In genomic region chr15:70140543-70141375, GRCh38 we compare ENCODE assay signal across 8 cellular contexts. TPM values are rescaled to one million over a fixed set of nuclear protein-coding genes. Genes with fewer than 3 reads are reported as not detected.
DNase-seq lines count a peak whose midpoint lies in the region; ATAC-seq and TF ChIP-seq lines count a peak whose summit lies in the region.

No MANE protein-coding gene starts in this region.

- H3K4me3 ChIP-seq in upper lobe of left lung (peak overlapping the region in 3 of 4 donors; percentile 18 to 34 (median 24)), foreskin fibroblast (ENCODE audit: low read depth in 1 of 2, low read length in 2 of 2) (peak overlapping the region in 1 of 2 donors; percentile 5)

- H3K36me3 Mint-ChIP-seq in activated naive CD8-positive, alpha-beta T cell treated with anti-CD3 and anti-CD28 coated beads for 36 hours, result no peaks in the 10 kb centered on the region

- peak overlapping the region; percentile 22 to 78 (median 43) for H3K27ac ChIP-seq in upper lobe of left lung

- peak overlapping the region; percentile 4 for H3K27ac Mint-ChIP-seq in activated naive CD8-positive, alpha-beta T cell treated with anti-CD3 and anti-CD28 coated beads for 36 hours

- 20 to 23% methylated on average over 12 of the region's 12 CpGs for WGBS in upper lobe of left lung, 2 donors

- peaks cover 3% of the 10 kb centered on the region for H3K9me3 Mint-ChIP-seq in activated naive CD8-positive, alpha-beta T cell treated with anti-CD3 and anti-CD28 coated beads for 36 hours

- DNase-seq in GM10266 (ENCODE audit: extremely low spot score) (peak; percentile 53), NAMALWA (ENCODE audit: low spot score) (peak; percentile 9), left kidney (ENCODE audit: low read depth, low spot score) (peak; percentile 75), upper lobe of left lung (peak in 1 of 2 donors; percentile 89), foreskin melanocyte (no peak), foreskin fibroblast (no peak), DMS 273 treated with DMSO at 0.1 percent for 48 hours (lab: John Stamatoyannopoulos, UW) (no peak)
- peak; percentile 23 for DNase-seq in activated naive CD8-positive, alpha-beta T cell treated with anti-CD3 and anti-CD28 coated beads for 36 hours

- H3K36me3 ChIP-seq in upper lobe of left lung, result no peaks in the 10 kb centered on the region

- no peak for TF ChIP-seq POLR2A in upper lobe of left lung (IDR thresholded peaks at IDR 0.05)

- H3K27me3 Mint-ChIP-seq in activated naive CD8-positive, alpha-beta T cell treated with anti-CD3 and anti-CD28 coated beads for 36 hours, result peaks cover 15% of the 10 kb centered on the region

- ATAC-seq in upper lobe of left lung (ENCODE audit: low FRiP score in 2 of 2), result peak; percentile 76 to 82

- no peak for TF ChIP-seq CTCF in GM10266 (IDR thresholded peaks at IDR 0.05; ENCODE audit: control insufficient read depth, insufficient read depth, low read depth, missing control alignments)
- TF ChIP-seq CTCF in upper lobe of left lung (IDR thresholded peaks at IDR 0.05), result no peak
- TF ChIP-seq CTCF in foreskin fibroblast (IDR thresholded peaks at IDR 0.05; ENCODE audit: low read depth, low read length), result no peak

- no peaks in the 10 kb centered on the region for H3K27me3 ChIP-seq in upper lobe of left lung

- peak overlapping the region; percentile 49 for H3K4me3 Mint-ChIP-seq in activated naive CD8-positive, alpha-beta T cell treated with anti-CD3 and anti-CD28 coated beads for 36 hours

- H3K9me3 ChIP-seq in upper lobe of left lung, result no peaks in the 10 kb centered on the region

- peaks cover 34% of the 10 kb centered on the region for H3K4me1 Mint-ChIP-seq in activated naive CD8-positive, alpha-beta T cell treated with anti-CD3 and anti-CD28 coated beads for 36 hours

- peaks cover 34 to 39% (median 37%) of the 10 kb centered on the region in 4 donors for H3K4me1 ChIP-seq in upper lobe of left lung

- peak in 1 of 4 donors; percentile 64 for TF ChIP-seq EP300 in upper lobe of left lung (IDR thresholded peaks at IDR 0.05)

RNA-seq across cellular contexts. Expression of gene TLE3, which starts 43.0 kb away (rescaled TPM):
- total RNA-seq in activated naive CD8-positive, alpha-beta T cell treated with anti-CD3 and anti-CD28 coated beads for 36 hours, result 10 to 100 TPM; 70.8 to 71.6 TPM
- total RNA-seq in upper lobe of left lung, result 100 to 1,000 TPM in 1 of 6 donors, 10 to 100 TPM in 5; 52.2 to 140 (median 80.6) TPM

Comparison
In these comparisons a context has a peak if more than half of its experiments do, and no peak if none do; other contexts are left out.
1. DNase-seq: peak in GM10266 (single experiment), NAMALWA (single experiment), activated naive CD8-positive, alpha-beta T cell treated with anti-CD3 and anti-CD28 coated beads for 36 hours (single experiment) and left kidney (single experiment); none in foreskin melanocyte (single experiment), foreskin fibroblast (0 of 2) and DMS 273 treated with DMSO at 0.1 percent for 48 hours (single experiment).